In genomic region chrX:136529795-136530194, GRCh38 we compare ENCODE assay signal across 1 cellular context.
TF ChIP-seq lines count a peak whose summit lies in the region.

No MANE protein-coding gene starts in this region.

TF ChIP-seq in HEK293, 187 proteins besides CTCF, POLR2A, EP300 and RAD21:
- TF ChIP-seq ZNF341 (tag by site-specific recombination; IDR thresholded peaks at IDR 0.05; ENCODE audit: low read depth) (0 out of 2 replicates have a peak, but pooled peaks have one; percentile 24), ZNF571 (tag by site-specific recombination; IDR thresholded peaks at IDR 0.05) (no peak)
TF ChIP-seq in HEK293: peak in this region for 1.
